Comparison of ENCODE assay signal across 9 cellular contexts in genomic region chr22:39524089-39524752, GRCh38. TPM values are rescaled to one million over a fixed set of nuclear protein-coding genes. Genes with fewer than 3 reads are reported as not detected.
DNase-seq lines count a peak whose midpoint lies in the region; ATAC-seq and TF ChIP-seq lines count a peak whose summit lies in the region.
"Had no signal": no experiment of that assay in that cellular context is flagged by ENCODE, and none has a peak within 500 bp of the region (broad histone marks: within the 10 kb centered on the region; RNA-seq: fewer than 3 reads in every experiment).

No MANE protein-coding gene starts in this region.

- no peak overlapping the region for H3K56ac ChIP-seq in mesendoderm (ENCODE audit: low read length)

- peaks cover 2% of the 10 kb centered on the region for H3K27me3 Mint-ChIP-seq in activated T-helper 1 cell treated with anti-CD3 and anti-CD28 coated beads, Interleukin-12 subunit alpha, Interleukin-12 subunit beta, Interleukin-2, Interleukin-4 antibody, amounts not matched to agents 30 ng/mL and 10 ng/mL and 1 ng/mL, durations not matched to agents 14 hours and 24 hours and 36 hours (ENCODE audit: insufficient read depth)

- no peak overlapping the region for H2AK5ac ChIP-seq in mesendoderm (ENCODE audit: low read length)

- no CpG with 5 or more reads among the region's 13 CpGs for WGBS in mesendoderm (ENCODE audit: extremely low coverage, insufficient coverage, low lambda C conversion rate)

- peaks cover 61% of the 10 kb centered on the region for H3K36me3 Mint-ChIP-seq in activated T-helper 1 cell treated with anti-CD3 and anti-CD28 coated beads, Interleukin-12 subunit alpha, Interleukin-12 subunit beta, Interleukin-2, Interleukin-4 antibody, amounts not matched to agents 30 ng/mL and 10 ng/mL and 1 ng/mL, durations not matched to agents 14 hours and 24 hours and 36 hours (ENCODE audit: low read depth)

- H3K23ac ChIP-seq in mesendoderm (ENCODE audit: low read length): no peak overlapping the region

- DNase-seq in AG04450 (ENCODE audit: low read depth, low spot score) (no peak), mucosa of descending colon (peak in 2 of 3 donors; percentile 31 to 34), mesendoderm (no peak)
- no peak for DNase-seq in activated T-helper 1 cell treated with anti-CD3 and anti-CD28 coated beads, Interleukin-12 subunit alpha, Interleukin-12 subunit beta, Interleukin-2, Interleukin-4 antibody, amounts not matched to agents 30 ng/mL and 10 ng/mL and 1 ng/mL, durations not matched to agents 14 hours and 24 hours and 36 hours (ENCODE audit: low spot score)
- no peak for DNase-seq in NK-92 treated with Interleukin-12 subunit alpha and Interleukin-12 subunit beta, amount 100 ng/mL, for 24 hours (lab: John Stamatoyannopoulos, UW)
- DNase-seq: NCI-H1105 treated with DMSO at 0.1 percent for 48 hours had no signal

- intact Hi-C loops in activated T-helper 1 cell treated with anti-CD3 and anti-CD28 coated beads, Interleukin-12 subunit alpha, Interleukin-12 subunit beta, Interleukin-2, Interleukin-4 antibody, amounts not matched to agents 30 ng/mL and 10 ng/mL and 1 ng/mL, durations not matched to agents 14 hours and 24 hours and 36 hours (cut with micrococcal nuclease): loop anchor here (5.0 kb wide), 1 partner anchor 1923 kb away; the partner anchor contains the start of gene TOB2
- intact Hi-C loops in mucosa of descending colon (cut with DNase I, micrococcal nuclease): no loop called here

- TF ChIP-seq CTCF in AG04450 (IDR thresholded peaks at IDR 0.05; ENCODE audit: low read depth, low read length) (no peak), mucosa of descending colon (IDR thresholded peaks at IDR 0.05) (no peak)

- no peaks in the 10 kb centered on the region for H3K9me3 Mint-ChIP-seq in activated T-helper 1 cell treated with anti-CD3 and anti-CD28 coated beads, Interleukin-12 subunit alpha, Interleukin-12 subunit beta, Interleukin-2, Interleukin-4 antibody, amounts not matched to agents 30 ng/mL and 10 ng/mL and 1 ng/mL, durations not matched to agents 14 hours and 24 hours and 36 hours

- peak; percentile 51 for TF ChIP-seq POLR2A in GM19193 (IDR thresholded peaks at IDR 0.05; ENCODE audit: extremely low read depth, insufficient read depth, insufficient read length)

- no peak overlapping the region for H4K5ac ChIP-seq in mesendoderm (ENCODE audit: low read length)

- H3K4me2 ChIP-seq in mesendoderm (ENCODE audit: low read length): no peak overlapping the region

- no peak overlapping the region for H2BK120ac ChIP-seq in mesendoderm (ENCODE audit: low read depth, low read length)

- no peak overlapping the region for H3K4me3 ChIP-seq in AG04450 (ENCODE audit: low read depth, low read length)
- no peak overlapping the region for H3K4me3 ChIP-seq in mucosa of descending colon
- no peak overlapping the region for H3K4me3 ChIP-seq in mesendoderm (ENCODE audit: low read length)

- H3K4me1 ChIP-seq in mucosa of descending colon (ENCODE audit: low read depth) (peaks cover 50% of the 10 kb centered on the region), mesendoderm (ENCODE audit: control insufficient read depth, low read depth, low read length) (peaks cover 2% of the 10 kb centered on the region)

- peaks cover 6% of the 10 kb centered on the region for H3K36me3 ChIP-seq in mucosa of descending colon (ENCODE audit: low read depth)
- peaks cover 32% of the 10 kb centered on the region for H3K36me3 ChIP-seq in mesendoderm (ENCODE audit: control insufficient read depth, insufficient read depth, low read length)

- no peak overlapping the region for H3K4ac ChIP-seq in mesendoderm (ENCODE audit: low read depth, low read length)

- peaks cover 19% of the 10 kb centered on the region for H3K79me1 ChIP-seq in mesendoderm (ENCODE audit: low read length)

- no peak overlapping the region for H2BK15ac ChIP-seq in mesendoderm (replicated peaks; ENCODE audit: low read depth)

- ATAC-seq in mucosa of descending colon: no peak
- no peak for ATAC-seq in HG03095 (IDR thresholded peaks at IDR 0.05; ENCODE audit: unreplicated experiment)
- no peak for ATAC-seq in GM21737 (IDR thresholded peaks at IDR 0.05; ENCODE audit: unreplicated experiment)

- no peak overlapping the region for H2BK5ac ChIP-seq in mesendoderm (ENCODE audit: low read length)

- H3K4me3 Mint-ChIP-seq in activated T-helper 1 cell treated with anti-CD3 and anti-CD28 coated beads, Interleukin-12 subunit alpha, Interleukin-12 subunit beta, Interleukin-2, Interleukin-4 antibody, amounts not matched to agents 30 ng/mL and 10 ng/mL and 1 ng/mL, durations not matched to agents 14 hours and 24 hours and 36 hours: peak overlapping the region; percentile 76

- peaks cover 32% of the 10 kb centered on the region for H3K79me2 ChIP-seq in mesendoderm (ENCODE audit: control insufficient read depth, insufficient read depth, low read length)

- no peak overlapping the region for H3K18ac ChIP-seq in mesendoderm (ENCODE audit: low read length)

- H3K4me1 Mint-ChIP-seq in activated T-helper 1 cell treated with anti-CD3 and anti-CD28 coated beads, Interleukin-12 subunit alpha, Interleukin-12 subunit beta, Interleukin-2, Interleukin-4 antibody, amounts not matched to agents 30 ng/mL and 10 ng/mL and 1 ng/mL, durations not matched to agents 14 hours and 24 hours and 36 hours (ENCODE audit: low read depth): peaks cover 75% of the 10 kb centered on the region

- no peak overlapping the region for H3K9ac ChIP-seq in mesendoderm (ENCODE audit: low read length)

- CTCF ChIA-PET in AG04450 (lab: Charles Lee): interaction anchor here (1.2 to 2.0 kb wide), 2 partner anchors 10 to 30 kb away, joined by 5 to 6 read pairs; no protein-coding TSS in a partner anchor

- H3K9me3 ChIP-seq in AG04450 (ENCODE audit: control insufficient read depth, insufficient read depth, low read length) (peaks cover 4% of the 10 kb centered on the region; the same call in 1 of the 2 replicates), mucosa of descending colon (no peaks in the 10 kb centered on the region)

- H3K27me3 ChIP-seq in AG04450 (ENCODE audit: control insufficient read depth, insufficient read depth, low read length) (no peaks in the 10 kb centered on the region), mesendoderm (ENCODE audit: insufficient read depth, low read length, poor library complexity) (no peaks in the 10 kb centered on the region)

- POLR2A ChIA-PET in AG04450 (lab: Yijun Ruan, JAX): interaction anchor here (0.6 to 2.3 kb wide), 11 partner anchors 8 to 653 kb away, joined by 3 to 29 read pairs (median 4); partner anchors contain the start of genes RPL3, RPS19BP1, TAB1 and TNRC6B

- H3K27ac ChIP-seq in AG04450 (ENCODE audit: low read depth, low read length): peak overlapping the region; percentile 21
- H3K27ac ChIP-seq in mesendoderm (ENCODE audit: low read depth, low read length): no peak overlapping the region

- H4K8ac ChIP-seq in mesendoderm (ENCODE audit: low read depth, low read length): no peak overlapping the region

- H3K27ac Mint-ChIP-seq in activated T-helper 1 cell treated with anti-CD3 and anti-CD28 coated beads, Interleukin-12 subunit alpha, Interleukin-12 subunit beta, Interleukin-2, Interleukin-4 antibody, amounts not matched to agents 30 ng/mL and 10 ng/mL and 1 ng/mL, durations not matched to agents 14 hours and 24 hours and 36 hours: peak overlapping the region; percentile 87

RNA-seq across cellular contexts. Expression of gene ATF4, which starts 3.9 kb away (rescaled TPM):
- polyA plus RNA-seq in AG04450 (2011; rRNA removed): 844 and 936 TPM in 2 replicates
- polyA minus RNA-seq in AG04450 (2011; rRNA and poly(A)+ RNA removed): 241 and 243 TPM in 2 replicates
- total RNA-seq in activated T-helper 1 cell treated with anti-CD3 and anti-CD28 coated beads, Interleukin-12 subunit alpha, Interleukin-12 subunit beta, Interleukin-2, Interleukin-4 antibody, amounts not matched to agents 30 ng/mL and 10 ng/mL and 1 ng/mL, durations not matched to agents 14 hours and 24 hours and 36 hours: 387 and 390 TPM in 2 replicates
- 100 to 1,000 TPM; 201 to 581 (median 205) TPM for total RNA-seq in mucosa of descending colon
- 631 TPM for polyA plus RNA-seq in mesendoderm (2013, experiment 1 of 2)
- 629 TPM for polyA plus RNA-seq in mesendoderm (2013, experiment 2 of 2)

RNA-seq across cellular contexts. Expression of gene RPS19BP1, which starts 8.3 kb away (rescaled TPM):
- polyA plus RNA-seq in AG04450 (2011; rRNA removed): 50.8 and 53.0 TPM in 2 replicates
- 7.3 and 9.3 TPM in 2 replicates for polyA minus RNA-seq in AG04450 (2011; rRNA and poly(A)+ RNA removed)
- 98.7 and 101 TPM in 2 replicates for total RNA-seq in activated T-helper 1 cell treated with anti-CD3 and anti-CD28 coated beads, Interleukin-12 subunit alpha, Interleukin-12 subunit beta, Interleukin-2, Interleukin-4 antibody, amounts not matched to agents 30 ng/mL and 10 ng/mL and 1 ng/mL, durations not matched to agents 14 hours and 24 hours and 36 hours
- total RNA-seq in mucosa of descending colon: 10 to 100 TPM; 59.1 to 77.7 (median 61.2) TPM
- polyA plus RNA-seq in mesendoderm (2013, experiment 1 of 2): 84.4 TPM
- 84.3 TPM for polyA plus RNA-seq in mesendoderm (2013, experiment 2 of 2)

RNA-seq across cellular contexts. Expression of gene MIEF1, which starts 22.1 kb away (rescaled TPM):
- polyA plus RNA-seq in AG04450 (2011; rRNA removed): 18.9 and 19.2 TPM in 2 replicates
- 22.3 and 24.3 TPM in 2 replicates for polyA minus RNA-seq in AG04450 (2011; rRNA and poly(A)+ RNA removed)
- total RNA-seq in activated T-helper 1 cell treated with anti-CD3 and anti-CD28 coated beads, Interleukin-12 subunit alpha, Interleukin-12 subunit beta, Interleukin-2, Interleukin-4 antibody, amounts not matched to agents 30 ng/mL and 10 ng/mL and 1 ng/mL, durations not matched to agents 14 hours and 24 hours and 36 hours: 59.4 and 60.2 TPM in 2 replicates
- total RNA-seq in mucosa of descending colon: 10 to 100 TPM; 29.8 to 38.4 (median 34.0) TPM
- 28.6 TPM for polyA plus RNA-seq in mesendoderm (2013, experiment 1 of 2)
- 28.4 TPM for polyA plus RNA-seq in mesendoderm (2013, experiment 2 of 2)

RNA-seq across cellular contexts. Expression of gene CACNA1I, which starts 46.3 kb away (rescaled TPM):
- polyA plus RNA-seq in AG04450 (2011; rRNA removed): not detected in 2 replicates
- polyA minus RNA-seq in AG04450 (2011; rRNA and poly(A)+ RNA removed): not detected in 2 replicates
- total RNA-seq in activated T-helper 1 cell treated with anti-CD3 and anti-CD28 coated beads, Interleukin-12 subunit alpha, Interleukin-12 subunit beta, Interleukin-2, Interleukin-4 antibody, amounts not matched to agents 30 ng/mL and 10 ng/mL and 1 ng/mL, durations not matched to agents 14 hours and 24 hours and 36 hours: 0.02 and 0.03 TPM in 2 replicates
- total RNA-seq in mucosa of descending colon: under 1 TPM; 0.19 to 0.41 (median 0.20) TPM
- polyA plus RNA-seq in mesendoderm (2013, experiment 1 of 2): 0.21 TPM
- 0.21 TPM for polyA plus RNA-seq in mesendoderm (2013, experiment 2 of 2)

Comparison
In these comparisons a context has a peak if more than half of its experiments do, and no peak if none do; other contexts are left out.
1. DNase-seq: peak in mucosa of descending colon (2 of 3); none in AG04450 (single experiment), activated T-helper 1 cell treated with anti-CD3 and anti-CD28 coated beads, Interleukin-12 subunit alpha, Interleukin-12 subunit beta, Interleukin-2, Interleukin-4 antibody, amounts not matched to agents 30 ng/mL and 10 ng/mL and 1 ng/mL, durations not matched to agents 14 hours and 24 hours and 36 hours (single experiment), mesendoderm (single experiment) and NK-92 treated with Interleukin-12 subunit alpha and Interleukin-12 subunit beta, amount 100 ng/mL, for 24 hours (single experiment).